ENCODE assay signal across 15 cellular contexts in genomic region chr5:110832683-110833082, GRCh38.
"Had no signal": no experiment of that assay in that cellular context is flagged by ENCODE, and none has a peak within 500 bp of the region (broad histone marks: within the 10 kb centered on the region; RNA-seq: fewer than 3 reads in every experiment).

No MANE protein-coding gene starts in this region.

- H3K4me3 Mint-ChIP-seq: activated B cell treated with CpG ODN at 0.5 μM for 24 hours; activated CD4-positive, alpha-beta T cell treated with anti-CD3 and anti-CD28 coated beads, Interleukin-2, amount 10 ng/mL, durations not matched to agents 24 days and 14 days; activated T-helper 1 cell treated with anti-CD3 and anti-CD28 coated beads, Interleukin-12 subunit alpha, Interleukin-12 subunit beta, Interleukin-2, Interleukin-4 antibody, amounts not matched to agents 30 ng/mL and 10 ng/mL and 1 ng/mL, durations not matched to agents 14 hours and 24 hours and 36 hours; stimulated activated naive B cell treated with anti-CD40 and anti-IgM and Interleukin-4, amounts not matched to agents 10 μg/mL and 1 μg/mL and 100 μg/mL, for 72 hours had no signal

- H3K27ac Mint-ChIP-seq: activated B cell treated with CpG ODN at 0.5 μM for 24 hours; activated CD4-positive, alpha-beta T cell treated with anti-CD3 and anti-CD28 coated beads, Interleukin-2, amount 10 ng/mL, durations not matched to agents 24 days and 14 days; activated T-helper 1 cell treated with anti-CD3 and anti-CD28 coated beads, Interleukin-12 subunit alpha, Interleukin-12 subunit beta, Interleukin-2, Interleukin-4 antibody, amounts not matched to agents 30 ng/mL and 10 ng/mL and 1 ng/mL, durations not matched to agents 14 hours and 24 hours and 36 hours; stimulated activated naive B cell treated with anti-CD40 and anti-IgM and Interleukin-4, amounts not matched to agents 10 μg/mL and 1 μg/mL and 100 μg/mL, for 72 hours had no signal

- ATAC-seq: esophagus mucosa; psoas muscle; sciatic nerve; stimulated activated naive B cell treated with anti-CD40 and anti-IgM and Interleukin-4, amounts not matched to agents 10 μg/mL and 1 μg/mL and 100 μg/mL, for 72 hours had no signal

- H3K4me3 ChIP-seq: psoas muscle, spleen, suprapubic skin, upper lobe of left lung had no signal

- DNase-seq: activated B cell treated with CpG ODN at 0.5 μM for 24 hours; activated CD4-positive, alpha-beta T cell treated with anti-CD3 and anti-CD28 coated beads, Interleukin-2, amount 10 ng/mL, durations not matched to agents 24 days and 14 days; activated naive CD4-positive, alpha-beta T cell; hypothalamus; kidney glomerular epithelial cell; mesendoderm; psoas muscle; spleen; stimulated activated CD4-positive, alpha-beta T cell treated with anti-CD3 and anti-CD28 coated beads, Interleukin-1b, Interleukin-23, amount 100 ng/mL, for 48 hours; stimulated activated naive B cell treated with anti-CD40 and anti-IgM and Interleukin-4, amounts not matched to agents 10 μg/mL and 1 μg/mL and 100 μg/mL, for 72 hours; upper lobe of left lung had no signal

- H3K27me3 Mint-ChIP-seq: activated B cell treated with CpG ODN at 0.5 μM for 24 hours; activated CD4-positive, alpha-beta T cell treated with anti-CD3 and anti-CD28 coated beads, Interleukin-2, amount 10 ng/mL, durations not matched to agents 24 days and 14 days; stimulated activated naive B cell treated with anti-CD40 and anti-IgM and Interleukin-4, amounts not matched to agents 10 μg/mL and 1 μg/mL and 100 μg/mL, for 72 hours had no signal

- H3K27ac ChIP-seq: psoas muscle, spleen, suprapubic skin, upper lobe of left lung had no signal

- H3K36me3 Mint-ChIP-seq: stimulated activated naive B cell treated with anti-CD40 and anti-IgM and Interleukin-4, amounts not matched to agents 10 μg/mL and 1 μg/mL and 100 μg/mL, for 72 hours had no signal

- H3K4me1 Mint-ChIP-seq: activated B cell treated with CpG ODN at 0.5 μM for 24 hours; stimulated activated naive B cell treated with anti-CD40 and anti-IgM and Interleukin-4, amounts not matched to agents 10 μg/mL and 1 μg/mL and 100 μg/mL, for 72 hours had no signal
